Comparison of ENCODE assay signal across 1 cellular context in the genomic region with DNA sequence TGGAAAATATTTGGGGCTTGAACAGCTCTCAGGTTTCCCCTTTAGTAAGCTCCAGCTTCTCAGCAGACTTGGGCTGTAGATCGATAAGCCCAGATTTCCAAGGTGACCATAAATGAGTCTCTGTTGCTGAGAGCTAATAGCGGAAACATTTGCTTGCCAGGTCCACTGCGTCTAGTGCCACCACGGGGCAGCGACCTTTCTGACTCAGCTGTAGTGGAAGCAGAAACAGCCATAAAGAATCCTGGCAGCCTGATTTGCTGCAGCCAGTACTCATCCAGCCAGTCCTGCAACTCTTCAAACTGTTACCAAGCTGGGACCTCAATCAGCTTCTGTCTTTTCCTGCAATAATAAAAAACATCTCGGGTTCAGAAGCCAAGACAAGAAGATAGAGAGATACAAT.
TF ChIP-seq lines count a peak whose summit lies in the region.

No MANE protein-coding gene starts in this region.

TF ChIP-seq in HCT116, 20 proteins besides CTCF, POLR2A, EP300 and RAD21:
- TF ChIP-seq YY1 (IDR thresholded peaks at IDR 0.05; ENCODE audit: extremely low read depth, insufficient replicate concordance, low read depth, low read length): no peak
- TF ChIP-seq TCF7L2 (IDR thresholded peaks at IDR 0.05; ENCODE audit: borderline replicate concordance, extremely low read depth, insufficient read depth, insufficient read length): no peak
- peak; percentile 21; the same call in 1 of the 2 replicates for TF ChIP-seq SP1 (IDR thresholded peaks at IDR 0.05; ENCODE audit: low read depth)
- no peak; the same call in 1 of the 2 replicates for TF ChIP-seq FOSL1 (IDR thresholded peaks at IDR 0.05; ENCODE audit: low read depth)
- TF ChIP-seq ELF1 (IDR thresholded peaks at IDR 0.05; ENCODE audit: borderline replicate concordance, low read depth): no peak
- TF ChIP-seq, protein P1, sequence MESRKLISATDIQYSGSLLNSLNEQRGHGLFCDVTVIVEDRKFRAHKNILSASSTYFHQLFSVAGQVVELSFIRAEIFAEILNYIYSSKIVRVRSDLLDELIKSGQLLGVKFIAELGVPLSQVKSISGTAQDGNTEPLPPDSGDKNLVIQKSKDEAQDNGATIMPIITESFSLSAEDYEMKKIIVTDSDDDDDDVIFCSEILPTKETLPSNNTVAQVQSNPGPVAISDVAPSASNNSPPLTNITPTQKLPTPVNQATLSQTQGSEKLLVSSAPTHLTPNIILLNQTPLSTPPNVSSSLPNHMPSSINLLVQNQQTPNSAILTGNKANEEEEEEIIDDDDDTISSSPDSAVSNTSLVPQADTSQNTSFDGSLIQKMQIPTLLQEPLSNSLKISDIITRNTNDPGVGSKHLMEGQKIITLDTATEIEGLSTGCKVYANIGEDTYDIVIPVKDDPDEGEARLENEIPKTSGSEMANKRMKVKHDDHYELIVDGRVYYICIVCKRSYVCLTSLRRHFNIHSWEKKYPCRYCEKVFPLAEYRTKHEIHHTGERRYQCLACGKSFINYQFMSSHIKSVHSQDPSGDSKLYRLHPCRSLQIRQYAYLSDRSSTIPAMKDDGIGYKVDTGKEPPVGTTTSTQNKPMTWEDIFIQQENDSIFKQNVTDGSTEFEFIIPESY (IDR thresholded peaks at IDR 0.05; ENCODE audit: extremely low read depth, insufficient replicate concordance, low read length): no peak
- no peak for TF ChIP-seq SIN3A (IDR thresholded peaks at IDR 0.05; ENCODE audit: low read depth)
- TF ChIP-seq POLR2AphosphoS5 (IDR thresholded peaks at IDR 0.05; ENCODE audit: low read depth, low read length): no peak
- TF ChIP-seq CBX3 (IDR thresholded peaks at IDR 0.05; ENCODE audit: low read depth): 0 out of 2 replicates have a peak, but pooled peaks have one; percentile 27
- TF ChIP-seq, protein P2, sequence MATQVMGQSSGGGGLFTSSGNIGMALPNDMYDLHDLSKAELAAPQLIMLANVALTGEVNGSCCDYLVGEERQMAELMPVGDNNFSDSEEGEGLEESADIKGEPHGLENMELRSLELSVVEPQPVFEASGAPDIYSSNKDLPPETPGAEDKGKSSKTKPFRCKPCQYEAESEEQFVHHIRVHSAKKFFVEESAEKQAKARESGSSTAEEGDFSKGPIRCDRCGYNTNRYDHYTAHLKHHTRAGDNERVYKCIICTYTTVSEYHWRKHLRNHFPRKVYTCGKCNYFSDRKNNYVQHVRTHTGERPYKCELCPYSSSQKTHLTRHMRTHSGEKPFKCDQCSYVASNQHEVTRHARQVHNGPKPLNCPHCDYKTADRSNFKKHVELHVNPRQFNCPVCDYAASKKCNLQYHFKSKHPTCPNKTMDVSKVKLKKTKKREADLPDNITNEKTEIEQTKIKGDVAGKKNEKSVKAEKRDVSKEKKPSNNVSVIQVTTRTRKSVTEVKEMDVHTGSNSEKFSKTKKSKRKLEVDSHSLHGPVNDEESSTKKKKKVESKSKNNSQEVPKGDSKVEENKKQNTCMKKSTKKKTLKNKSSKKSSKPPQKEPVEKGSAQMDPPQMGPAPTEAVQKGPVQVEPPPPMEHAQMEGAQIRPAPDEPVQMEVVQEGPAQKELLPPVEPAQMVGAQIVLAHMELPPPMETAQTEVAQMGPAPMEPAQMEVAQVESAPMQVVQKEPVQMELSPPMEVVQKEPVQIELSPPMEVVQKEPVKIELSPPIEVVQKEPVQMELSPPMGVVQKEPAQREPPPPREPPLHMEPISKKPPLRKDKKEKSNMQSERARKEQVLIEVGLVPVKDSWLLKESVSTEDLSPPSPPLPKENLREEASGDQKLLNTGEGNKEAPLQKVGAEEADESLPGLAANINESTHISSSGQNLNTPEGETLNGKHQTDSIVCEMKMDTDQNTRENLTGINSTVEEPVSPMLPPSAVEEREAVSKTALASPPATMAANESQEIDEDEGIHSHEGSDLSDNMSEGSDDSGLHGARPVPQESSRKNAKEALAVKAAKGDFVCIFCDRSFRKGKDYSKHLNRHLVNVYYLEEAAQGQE (IDR thresholded peaks at IDR 0.05; ENCODE audit: low read depth): no peak
- TF ChIP-seq, protein P3, sequence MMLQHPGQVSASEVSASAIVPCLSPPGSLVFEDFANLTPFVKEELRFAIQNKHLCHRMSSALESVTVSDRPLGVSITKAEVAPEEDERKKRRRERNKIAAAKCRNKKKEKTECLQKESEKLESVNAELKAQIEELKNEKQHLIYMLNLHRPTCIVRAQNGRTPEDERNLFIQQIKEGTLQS (IDR thresholded peaks at IDR 0.05): no peak
